ENCODE assay signal across 20 cellular contexts in the genomic region with DNA sequence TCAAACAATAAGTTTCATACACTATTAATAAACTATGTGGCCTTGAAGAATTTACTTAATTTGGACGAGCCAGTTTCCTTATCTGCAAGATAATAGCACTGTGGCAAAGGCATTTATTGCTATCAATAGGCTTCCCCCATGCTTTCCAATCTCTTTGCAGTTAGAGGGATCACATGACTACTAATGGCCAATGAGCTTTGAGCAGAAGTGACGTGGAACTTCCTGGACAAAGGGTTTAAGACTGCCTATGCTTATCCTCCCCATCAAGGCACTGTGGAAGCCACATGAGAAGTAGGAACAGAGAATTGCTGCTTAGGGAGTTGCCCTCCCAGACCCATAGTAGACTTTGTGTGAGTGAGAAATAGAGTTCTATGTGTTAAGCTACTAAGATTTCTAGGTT. TPM values are rescaled to one million over a fixed set of nuclear protein-coding genes. Genes with fewer than 3 reads are reported as not detected.
DNase-seq lines count a peak whose midpoint lies in the region; ATAC-seq and TF ChIP-seq lines count a peak whose summit lies in the region.
"Had no signal": no experiment of that assay in that cellular context is flagged by ENCODE, and none has a peak within 500 bp of the region (broad histone marks: within the 10 kb centered on the region; RNA-seq: fewer than 3 reads in every experiment).

No MANE protein-coding gene starts in this region.

- ATAC-seq in activated T-helper 17 cell treated with anti-CD3 and anti-CD28 coated beads, Interleukin-2, amount 50 U/mL, for 72 hours (replicated peaks): peak; percentile 59
- ATAC-seq: effector memory CD8-positive, alpha-beta T cell; left cardiac atrium; sciatic nerve had no signal

- 8 to 13% methylated on average over 2 of the region's 2 CpGs for WGBS in testis, 2 donors
- 84 to 94% methylated on average over 2 of the region's 2 CpGs for WGBS in endodermal cell (ENCODE audit: insufficient coverage in 1 of 2, insufficient read length in 1 of 2), 2 experiments

- H3K4me3 Mint-ChIP-seq in activated CD4-positive, alpha-beta T cell treated with anti-CD3 and anti-CD28 coated beads, Interleukin-2, amount 10 ng/mL, durations not matched to agents 24 days and 14 days: no peak overlapping the region
- H3K4me3 Mint-ChIP-seq in activated T-helper 17 cell treated with anti-CD3 and anti-CD28 coated beads, Interleukin-2, amount 50 U/mL, for 72 hours: no peak overlapping the region
- no peak overlapping the region for H3K4me3 Mint-ChIP-seq in endodermal cell
- H3K4me3 Mint-ChIP-seq: CD8-positive, alpha-beta memory T cell; effector memory CD8-positive, alpha-beta T cell had no signal

- H3K27ac ChIP-seq in testis (no peak overlapping the region), endodermal cell (ENCODE audit: low read depth, low read length) (no peak overlapping the region)
- H3K27ac ChIP-seq: SJSA1 had no signal

- TF ChIP-seq CTCF in testis (IDR thresholded peaks at IDR 0.05) (no peak), foreskin fibroblast (IDR thresholded peaks at IDR 0.05; ENCODE audit: low read depth, low read length) (no peak), endodermal cell (conservative IDR thresholded peaks at IDR 0.05) (no peak)

- no peaks in the 10 kb centered on the region for H3K27me3 ChIP-seq in testis
- H3K27me3 ChIP-seq in endodermal cell (ENCODE audit: control insufficient read depth, insufficient read depth, low read length, poor library complexity, severe bottlenecking): no peaks in the 10 kb centered on the region
- H3K27me3 ChIP-seq: SJSA1 had no signal

- peak; percentile 55 for DNase-seq in activated CD4-positive, alpha-beta T cell treated with anti-CD3 and anti-CD28 coated beads, Interleukin-2, amount 10 ng/mL, durations not matched to agents 24 days and 14 days
- DNase-seq in activated CD4-positive, alpha-beta T cell treated with anti-CD3 and anti-CD28 coated beads, Interleukin-2, amount 50 U/mL, for 4 hours: no peak
- peak; percentile 86 for DNase-seq in NAMALWA (ENCODE audit: low spot score)
- peak; percentile 73 for DNase-seq in testis
- DNase-seq in foreskin fibroblast: no peak
- no peak for DNase-seq in endodermal cell
- no peak for DNase-seq in HuH-7.5 (ENCODE audit: low spot score)
- DNase-seq: activated CD8-positive, alpha-beta memory T cell treated with anti-CD3 and anti-CD28 coated beads for 24 hours; caudate nucleus; CD8-positive, alpha-beta memory T cell; effector memory CD8-positive, alpha-beta T cell; left cardiac atrium; NCI-H1417; nucleus accumbens; stimulated activated CD4-positive, alpha-beta T cell treated with anti-CD3 and anti-CD28 coated beads, Interleukin-1b, Interleukin-23, amount 100 ng/mL, for 48 hours had no signal

- H3K4me1 Mint-ChIP-seq in activated CD4-positive, alpha-beta T cell treated with anti-CD3 and anti-CD28 coated beads, Interleukin-2, amount 10 ng/mL, durations not matched to agents 24 days and 14 days: peaks cover 14% of the 10 kb centered on the region
- peaks cover 12% of the 10 kb centered on the region for H3K4me1 Mint-ChIP-seq in activated T-helper 17 cell treated with anti-CD3 and anti-CD28 coated beads, Interleukin-2, amount 50 U/mL, for 72 hours
- peaks cover 7% of the 10 kb centered on the region for H3K4me1 Mint-ChIP-seq in endodermal cell

- no peak for TF ChIP-seq POLR2A in testis (IDR thresholded peaks at IDR 0.05)

- peaks cover 5% of the 10 kb centered on the region for H3K9me3 Mint-ChIP-seq in activated CD4-positive, alpha-beta T cell treated with anti-CD3 and anti-CD28 coated beads, Interleukin-2, amount 10 ng/mL, durations not matched to agents 24 days and 14 days
- no peaks in the 10 kb centered on the region for H3K9me3 Mint-ChIP-seq in activated T-helper 17 cell treated with anti-CD3 and anti-CD28 coated beads, Interleukin-2, amount 50 U/mL, for 72 hours
- H3K9me3 Mint-ChIP-seq in endodermal cell: no peaks in the 10 kb centered on the region
- H3K9me3 Mint-ChIP-seq: activated T-helper 2 cell treated with anti-CD3 and anti-CD28 coated beads, Interferon-gamma antibody, Interleukin-2, Interleukin-4, amounts not matched to agents 10 μg/mL and 5 μg/mL and 100 μg/mL, durations not matched to agents 14 hours and 24 hours and 36 hours; CD8-positive, alpha-beta memory T cell; effector memory CD8-positive, alpha-beta T cell had no signal

- H3K4me1 ChIP-seq in testis (no peaks in the 10 kb centered on the region), endodermal cell (ENCODE audit: control insufficient read depth, insufficient read depth, low read length) (no peaks in the 10 kb centered on the region)
- H3K4me1 ChIP-seq: HAP-1, SJSA1 had no signal

- H3K27me3 Mint-ChIP-seq in activated CD4-positive, alpha-beta T cell treated with anti-CD3 and anti-CD28 coated beads, Interleukin-2, amount 10 ng/mL, durations not matched to agents 24 days and 14 days: peaks cover 3% of the 10 kb centered on the region
- no peaks in the 10 kb centered on the region for H3K27me3 Mint-ChIP-seq in activated T-helper 17 cell treated with anti-CD3 and anti-CD28 coated beads, Interleukin-2, amount 50 U/mL, for 72 hours
- no peaks in the 10 kb centered on the region for H3K27me3 Mint-ChIP-seq in endodermal cell (ENCODE audit: insufficient read depth)
- H3K27me3 Mint-ChIP-seq: CD8-positive, alpha-beta memory T cell; effector memory CD8-positive, alpha-beta T cell had no signal

- H3K9ac ChIP-seq in endodermal cell (ENCODE audit: extremely low read depth, low read length, poor library complexity, severe bottlenecking): no peak overlapping the region

- intact Hi-C loops in activated CD4-positive, alpha-beta T cell treated with anti-CD3 and anti-CD28 coated beads, Interleukin-2, amount 10 ng/mL, durations not matched to agents 24 days and 14 days (cut with micrococcal nuclease): no loop called here
- intact Hi-C loops in testis (cut with DNase I; ENCODE audit: low total_unique reads): no loop called here

- H3K36me3 ChIP-seq in testis (ENCODE audit: low read depth, missing control alignments) (no peaks in the 10 kb centered on the region), endodermal cell (ENCODE audit: control insufficient read depth, insufficient read depth, low read length) (no peaks in the 10 kb centered on the region)
- H3K36me3 ChIP-seq: HAP-1, SJSA1 had no signal

- H3K4me3 ChIP-seq in testis (no peak overlapping the region), foreskin fibroblast (ENCODE audit: low read depth in 1 of 2, low read length in 2 of 2) (no peak overlapping the region), endodermal cell (ENCODE audit: low read length) (no peak overlapping the region)
- H3K4me3 ChIP-seq: HAP-1, SJSA1 had no signal

- no peaks in the 10 kb centered on the region for H3K36me3 Mint-ChIP-seq in activated CD4-positive, alpha-beta T cell treated with anti-CD3 and anti-CD28 coated beads, Interleukin-2, amount 10 ng/mL, durations not matched to agents 24 days and 14 days (ENCODE audit: low read depth)
- H3K36me3 Mint-ChIP-seq in activated T-helper 17 cell treated with anti-CD3 and anti-CD28 coated beads, Interleukin-2, amount 50 U/mL, for 72 hours (ENCODE audit: low read depth): no peaks in the 10 kb centered on the region
- H3K36me3 Mint-ChIP-seq in endodermal cell (ENCODE audit: low read depth): no peaks in the 10 kb centered on the region

- no peaks in the 10 kb centered on the region for H3K9me3 ChIP-seq in testis
- H3K9me3 ChIP-seq in endodermal cell (ENCODE audit: control insufficient read depth, low read length): peaks cover 7% of the 10 kb centered on the region
- H3K9me3 ChIP-seq: SJSA1 had no signal

- H3K27ac Mint-ChIP-seq in activated CD4-positive, alpha-beta T cell treated with anti-CD3 and anti-CD28 coated beads, Interleukin-2, amount 10 ng/mL, durations not matched to agents 24 days and 14 days: no peak overlapping the region
- no peak overlapping the region for H3K27ac Mint-ChIP-seq in activated T-helper 17 cell treated with anti-CD3 and anti-CD28 coated beads, Interleukin-2, amount 50 U/mL, for 72 hours
- no peak overlapping the region for H3K27ac Mint-ChIP-seq in endodermal cell
- H3K27ac Mint-ChIP-seq: activated T-helper 2 cell treated with anti-CD3 and anti-CD28 coated beads, Interferon-gamma antibody, Interleukin-2, Interleukin-4, amounts not matched to agents 10 μg/mL and 5 μg/mL and 100 μg/mL, durations not matched to agents 14 hours and 24 hours and 36 hours; CD8-positive, alpha-beta memory T cell; effector memory CD8-positive, alpha-beta T cell had no signal

RNA-seq across cellular contexts. Expression of gene ZMAT3, which starts 16.7 kb away (rescaled TPM):
- total RNA-seq in activated CD4-positive, alpha-beta T cell treated with anti-CD3 and anti-CD28 coated beads, Interleukin-2, amount 10 ng/mL, durations not matched to agents 24 days and 14 days: 11.8 and 13.1 TPM in 2 replicates
- 10 to 100 TPM; 20.4 to 25.3 TPM for total RNA-seq in activated T-helper 17 cell treated with anti-CD3 and anti-CD28 coated beads, Interleukin-2, amount 50 U/mL, for 72 hours
- total RNA-seq in testis: 10 to 100 TPM; 12.3 to 13.3 TPM
- polyA plus RNA-seq in testis (ENCODE audit: insufficient read depth, low read depth, low replicate concordance): 6.4 TPM
- 1 to 10 TPM; 5.8 to 6.7 TPM for total RNA-seq in endodermal cell
- polyA plus RNA-seq in endodermal cell (2013, experiment 1 of 2): 18.1 TPM
- polyA plus RNA-seq in endodermal cell (2013, experiment 2 of 2): 17.1 TPM

RNA-seq across cellular contexts. Expression of gene PIK3CA, which starts 59.9 kb away (rescaled TPM):
- total RNA-seq in activated CD4-positive, alpha-beta T cell treated with anti-CD3 and anti-CD28 coated beads, Interleukin-2, amount 10 ng/mL, durations not matched to agents 24 days and 14 days: 17.3 and 18.5 TPM in 2 replicates
- 10 to 100 TPM; 11.9 to 17.8 TPM for total RNA-seq in activated T-helper 17 cell treated with anti-CD3 and anti-CD28 coated beads, Interleukin-2, amount 50 U/mL, for 72 hours
- total RNA-seq in testis: 10 to 100 TPM; 20.8 to 27.1 TPM
- polyA plus RNA-seq in testis (ENCODE audit: insufficient read depth, low read depth, low replicate concordance): 11.2 TPM
- total RNA-seq in endodermal cell: 10 to 100 TPM; 21.1 to 22.2 TPM
- 14.5 TPM for polyA plus RNA-seq in endodermal cell (2013, experiment 1 of 2)
- polyA plus RNA-seq in endodermal cell (2013, experiment 2 of 2): 15.3 TPM

Comparison
In these comparisons a context has a peak if more than half of its experiments do, and no peak if none do; other contexts are left out.
1. DNase-seq: peak in activated CD4-positive, alpha-beta T cell treated with anti-CD3 and anti-CD28 coated beads, Interleukin-2, amount 10 ng/mL, durations not matched to agents 24 days and 14 days (single experiment), NAMALWA (single experiment) and testis (single experiment); none in activated CD4-positive, alpha-beta T cell treated with anti-CD3 and anti-CD28 coated beads, Interleukin-2, amount 50 U/mL, for 4 hours (0 of 2), foreskin fibroblast (0 of 2), endodermal cell (single experiment) and HuH-7.5 (single experiment).